In the genomic region with DNA sequence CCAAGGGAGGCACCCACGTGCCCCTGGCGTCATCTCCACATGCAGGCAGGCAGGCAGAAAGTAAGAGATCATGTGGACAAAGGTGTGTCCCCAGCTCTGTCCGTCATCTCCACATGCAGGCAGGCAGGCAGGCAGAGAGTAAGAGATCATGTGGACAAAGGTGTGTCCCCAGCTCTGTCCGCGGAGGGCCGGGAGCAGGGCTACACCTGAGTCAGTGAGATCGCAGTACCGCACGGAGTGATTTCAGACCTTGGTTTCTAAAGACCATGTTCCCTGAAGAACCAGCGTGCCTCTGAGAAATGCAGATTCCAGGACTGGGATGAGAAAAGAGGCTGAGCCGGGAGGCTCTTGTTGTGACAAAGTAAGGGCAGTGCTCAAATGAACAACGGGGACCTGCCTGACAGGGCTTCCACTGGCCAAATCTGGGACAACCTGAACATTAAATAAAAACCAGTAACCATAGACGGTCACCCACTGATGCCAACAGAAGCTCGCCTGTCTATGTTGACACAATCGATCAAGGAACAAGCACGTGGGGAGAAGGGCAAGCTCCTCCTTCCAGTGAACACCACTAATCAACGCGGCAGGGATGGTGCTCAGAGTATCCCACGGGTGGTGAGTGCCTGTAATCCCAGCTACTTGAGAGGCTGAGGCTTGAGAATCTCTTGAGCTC, we compare ENCODE assay signal across 22 cellular contexts. TPM values are rescaled to one million over a fixed set of nuclear protein-coding genes. Genes with fewer than 3 reads are reported as not detected.
DNase-seq lines count a peak whose midpoint lies in the region; ATAC-seq and FAIRE-seq lines count a peak whose summit lies in the region.
"Had no signal": no experiment of that assay in that cellular context is flagged by ENCODE, and none has a peak within 500 bp of the region (broad histone marks: within the 10 kb centered on the region; RNA-seq: fewer than 3 reads in every experiment).

No MANE protein-coding gene starts in this region.

- no peak for DNase-seq in activated naive CD4-positive, alpha-beta T cell treated with anti-CD3 and anti-CD28 coated beads, Interleukin-2, amount 50 U/mL, for 16 hours
- DNase-seq in NCI-H146 treated with DMSO at 0.1 percent for 48 hours (lab: John Stamatoyannopoulos, UW; ENCODE audit: unreplicated experiment) (peak; percentile 28), left colon (no peak), urothelium cell line (ENCODE audit: low spot score) (no peak), RCC 7860 (ENCODE audit: low spot score) (no peak), NCI-H2196 (lab: John Stamatoyannopoulos, UW; ENCODE audit: unreplicated experiment) (no peak)
- DNase-seq: activated CD4-positive, alpha-beta T cell treated with anti-CD3 and anti-CD28 coated beads, Interleukin-2, amount 10 ng/mL, durations not matched to agents 7 days and 5 days; activated gamma-delta T cell treated with Interleukin-2 at 50 U/mL for 16 hours; amygdala; esophagus squamous epithelium; GF-D8; NCI-H1436 treated with DMSO at 0.1 percent for 48 hours; stimulated activated CD4-positive, alpha-beta T cell treated with anti-CD3 and anti-CD28 coated beads, Interleukin-2, amount 100 ng/mL, for 48 hours; stomach; upper lobe of left lung had no signal

- ATAC-seq in left colon, result peak; percentile 14
- no peak for ATAC-seq in stimulated activated memory B cell treated with anti-CD40 and anti-IgM and Interleukin-4, amounts not matched to agents 10 μg/mL and 1 μg/mL and 100 μg/mL, for 72 hours
- ATAC-seq: GM12878 had no signal

- intact Hi-C loops in left colon (cut with DNase I, micrococcal nuclease), result no loop called here

- no peak overlapping the region for H3K4me3 Mint-ChIP-seq in activated naive CD4-positive, alpha-beta T cell treated with anti-CD3 and anti-CD28 coated beads, Interleukin-2, amount 50 U/mL, for 24 hours
- no peak overlapping the region for H3K4me3 Mint-ChIP-seq in stimulated activated memory B cell treated with anti-CD40 and anti-IgM and Interleukin-4, amounts not matched to agents 10 μg/mL and 1 μg/mL and 100 μg/mL, for 72 hours
- H3K4me3 Mint-ChIP-seq: activated CD4-positive, alpha-beta T cell treated with anti-CD3 and anti-CD28 coated beads, Interleukin-2, amount 10 ng/mL, durations not matched to agents 7 days and 5 days; central memory CD8-positive, alpha-beta T cell had no signal

- no peak for FAIRE-seq in urothelium cell line (lab: Jason Lieb, UNC)
- FAIRE-seq in RCC 7860 (lab: Jason Lieb, UNC), result no peak
- FAIRE-seq: GM12878, GM19239, H54, TTC549 had no signal

- no peaks in the 10 kb centered on the region for H3K27me3 Mint-ChIP-seq in activated naive CD4-positive, alpha-beta T cell treated with anti-CD3 and anti-CD28 coated beads, Interleukin-2, amount 50 U/mL, for 24 hours
- no peaks in the 10 kb centered on the region for H3K27me3 Mint-ChIP-seq in stimulated activated memory B cell treated with anti-CD40 and anti-IgM and Interleukin-4, amounts not matched to agents 10 μg/mL and 1 μg/mL and 100 μg/mL, for 72 hours
- H3K27me3 Mint-ChIP-seq: activated CD4-positive, alpha-beta T cell treated with anti-CD3 and anti-CD28 coated beads, Interleukin-2, amount 10 ng/mL, durations not matched to agents 7 days and 5 days; central memory CD8-positive, alpha-beta T cell had no signal

- H3K4me1 Mint-ChIP-seq in activated naive CD4-positive, alpha-beta T cell treated with anti-CD3 and anti-CD28 coated beads, Interleukin-2, amount 50 U/mL, for 24 hours, result no peaks in the 10 kb centered on the region
- H3K4me1 Mint-ChIP-seq in stimulated activated memory B cell treated with anti-CD40 and anti-IgM and Interleukin-4, amounts not matched to agents 10 μg/mL and 1 μg/mL and 100 μg/mL, for 72 hours, result no peaks in the 10 kb centered on the region
- H3K4me1 Mint-ChIP-seq: activated CD4-positive, alpha-beta T cell treated with anti-CD3 and anti-CD28 coated beads, Interleukin-2, amount 10 ng/mL, durations not matched to agents 7 days and 5 days had no signal

- no peaks in the 10 kb centered on the region for H3K9me3 Mint-ChIP-seq in activated naive CD4-positive, alpha-beta T cell treated with anti-CD3 and anti-CD28 coated beads, Interleukin-2, amount 50 U/mL, for 24 hours
- no peaks in the 10 kb centered on the region for H3K9me3 Mint-ChIP-seq in stimulated activated memory B cell treated with anti-CD40 and anti-IgM and Interleukin-4, amounts not matched to agents 10 μg/mL and 1 μg/mL and 100 μg/mL, for 72 hours
- H3K9me3 Mint-ChIP-seq: activated CD4-positive, alpha-beta T cell treated with anti-CD3 and anti-CD28 coated beads, Interleukin-2, amount 10 ng/mL, durations not matched to agents 7 days and 5 days; central memory CD8-positive, alpha-beta T cell had no signal

- peak overlapping the region; percentile 59 for H3K27ac Mint-ChIP-seq in activated naive CD4-positive, alpha-beta T cell treated with anti-CD3 and anti-CD28 coated beads, Interleukin-2, amount 50 U/mL, for 24 hours
- H3K27ac Mint-ChIP-seq in stimulated activated memory B cell treated with anti-CD40 and anti-IgM and Interleukin-4, amounts not matched to agents 10 μg/mL and 1 μg/mL and 100 μg/mL, for 72 hours, result peak overlapping the region; percentile 4
- H3K27ac Mint-ChIP-seq: activated CD4-positive, alpha-beta T cell treated with anti-CD3 and anti-CD28 coated beads, Interleukin-2, amount 10 ng/mL, durations not matched to agents 7 days and 5 days had no signal

- peaks cover 3% of the 10 kb centered on the region for H3K36me3 Mint-ChIP-seq in activated naive CD4-positive, alpha-beta T cell treated with anti-CD3 and anti-CD28 coated beads, Interleukin-2, amount 50 U/mL, for 24 hours
- H3K36me3 Mint-ChIP-seq in stimulated activated memory B cell treated with anti-CD40 and anti-IgM and Interleukin-4, amounts not matched to agents 10 μg/mL and 1 μg/mL and 100 μg/mL, for 72 hours, result peaks cover 59% of the 10 kb centered on the region

RNA-seq across cellular contexts. Expression of a gene that starts 22.4 kb away (rescaled TPM):
- total RNA-seq in left colon, result 10 to 100 TPM; 14.3 to 18.6 TPM

RNA-seq across cellular contexts. Expression of a gene that starts 31.8 kb away (rescaled TPM):
- 1 to 10 TPM; 6.0 to 6.3 TPM for total RNA-seq in left colon

RNA-seq across cellular contexts. Expression of a gene that starts 32.9 kb away (rescaled TPM):
- 100 to 1,000 TPM; 175 to 187 TPM for total RNA-seq in left colon

RNA-seq across cellular contexts. Expression of a gene that starts 41.5 kb away (rescaled TPM):
- 10 to 100 TPM; 44.2 to 50.3 TPM for total RNA-seq in left colon
